ENCODE assay signal across 2 cellular contexts in the genomic region with DNA sequence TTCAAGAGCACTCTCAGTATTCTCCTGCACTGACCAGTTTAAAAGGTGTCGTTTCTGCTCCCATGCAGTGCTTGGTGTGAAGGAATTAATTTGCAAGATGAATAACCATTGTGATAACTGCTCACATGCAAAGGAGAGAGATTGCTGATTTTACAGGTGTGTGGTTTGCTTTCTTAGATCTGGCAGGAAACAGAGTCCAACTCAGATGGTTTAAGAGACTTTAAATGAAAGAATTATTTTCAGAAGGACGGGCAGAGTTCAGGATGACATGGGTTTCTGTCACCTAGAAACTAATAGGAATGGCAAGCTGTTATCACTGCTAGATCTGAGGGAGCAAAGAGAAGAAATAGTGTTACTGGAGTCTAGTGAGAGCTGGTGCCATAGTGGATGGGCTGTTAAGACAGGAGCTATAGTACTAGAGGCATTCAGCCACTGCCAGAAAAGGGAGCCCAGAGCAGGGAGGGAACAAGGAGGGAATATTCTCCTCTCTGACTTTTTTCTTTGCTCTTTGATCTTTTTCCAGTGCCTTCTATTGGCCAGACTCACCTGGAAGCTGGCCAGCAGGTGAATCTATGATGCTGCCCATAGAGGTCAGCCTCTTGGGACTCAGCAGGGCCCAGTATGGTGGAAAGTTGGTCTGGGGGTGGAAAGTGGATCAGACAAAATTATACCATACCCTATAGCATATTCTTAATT.
TF ChIP-seq lines count a peak whose summit lies in the region.

No MANE protein-coding gene starts in this region.

TF ChIP-seq in GM23338, 12 proteins besides CTCF, POLR2A, EP300 and RAD21 (continues in another document):
- TF ChIP-seq, protein P1, sequence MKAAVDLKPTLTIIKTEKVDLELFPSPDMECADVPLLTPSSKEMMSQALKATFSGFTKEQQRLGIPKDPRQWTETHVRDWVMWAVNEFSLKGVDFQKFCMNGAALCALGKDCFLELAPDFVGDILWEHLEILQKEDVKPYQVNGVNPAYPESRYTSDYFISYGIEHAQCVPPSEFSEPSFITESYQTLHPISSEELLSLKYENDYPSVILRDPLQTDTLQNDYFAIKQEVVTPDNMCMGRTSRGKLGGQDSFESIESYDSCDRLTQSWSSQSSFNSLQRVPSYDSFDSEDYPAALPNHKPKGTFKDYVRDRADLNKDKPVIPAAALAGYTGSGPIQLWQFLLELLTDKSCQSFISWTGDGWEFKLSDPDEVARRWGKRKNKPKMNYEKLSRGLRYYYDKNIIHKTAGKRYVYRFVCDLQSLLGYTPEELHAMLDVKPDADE (IDR thresholded peaks at IDR 0.05) = no peak
- no peak for TF ChIP-seq CREB1 (CRISPR knock-in tag; IDR thresholded peaks at IDR 0.05; ENCODE audit: low read depth)
- TF ChIP-seq POLR2AphosphoS5 (IDR thresholded peaks at IDR 0.05; ENCODE audit: low read depth) = no peak
- TF ChIP-seq, protein P2, sequence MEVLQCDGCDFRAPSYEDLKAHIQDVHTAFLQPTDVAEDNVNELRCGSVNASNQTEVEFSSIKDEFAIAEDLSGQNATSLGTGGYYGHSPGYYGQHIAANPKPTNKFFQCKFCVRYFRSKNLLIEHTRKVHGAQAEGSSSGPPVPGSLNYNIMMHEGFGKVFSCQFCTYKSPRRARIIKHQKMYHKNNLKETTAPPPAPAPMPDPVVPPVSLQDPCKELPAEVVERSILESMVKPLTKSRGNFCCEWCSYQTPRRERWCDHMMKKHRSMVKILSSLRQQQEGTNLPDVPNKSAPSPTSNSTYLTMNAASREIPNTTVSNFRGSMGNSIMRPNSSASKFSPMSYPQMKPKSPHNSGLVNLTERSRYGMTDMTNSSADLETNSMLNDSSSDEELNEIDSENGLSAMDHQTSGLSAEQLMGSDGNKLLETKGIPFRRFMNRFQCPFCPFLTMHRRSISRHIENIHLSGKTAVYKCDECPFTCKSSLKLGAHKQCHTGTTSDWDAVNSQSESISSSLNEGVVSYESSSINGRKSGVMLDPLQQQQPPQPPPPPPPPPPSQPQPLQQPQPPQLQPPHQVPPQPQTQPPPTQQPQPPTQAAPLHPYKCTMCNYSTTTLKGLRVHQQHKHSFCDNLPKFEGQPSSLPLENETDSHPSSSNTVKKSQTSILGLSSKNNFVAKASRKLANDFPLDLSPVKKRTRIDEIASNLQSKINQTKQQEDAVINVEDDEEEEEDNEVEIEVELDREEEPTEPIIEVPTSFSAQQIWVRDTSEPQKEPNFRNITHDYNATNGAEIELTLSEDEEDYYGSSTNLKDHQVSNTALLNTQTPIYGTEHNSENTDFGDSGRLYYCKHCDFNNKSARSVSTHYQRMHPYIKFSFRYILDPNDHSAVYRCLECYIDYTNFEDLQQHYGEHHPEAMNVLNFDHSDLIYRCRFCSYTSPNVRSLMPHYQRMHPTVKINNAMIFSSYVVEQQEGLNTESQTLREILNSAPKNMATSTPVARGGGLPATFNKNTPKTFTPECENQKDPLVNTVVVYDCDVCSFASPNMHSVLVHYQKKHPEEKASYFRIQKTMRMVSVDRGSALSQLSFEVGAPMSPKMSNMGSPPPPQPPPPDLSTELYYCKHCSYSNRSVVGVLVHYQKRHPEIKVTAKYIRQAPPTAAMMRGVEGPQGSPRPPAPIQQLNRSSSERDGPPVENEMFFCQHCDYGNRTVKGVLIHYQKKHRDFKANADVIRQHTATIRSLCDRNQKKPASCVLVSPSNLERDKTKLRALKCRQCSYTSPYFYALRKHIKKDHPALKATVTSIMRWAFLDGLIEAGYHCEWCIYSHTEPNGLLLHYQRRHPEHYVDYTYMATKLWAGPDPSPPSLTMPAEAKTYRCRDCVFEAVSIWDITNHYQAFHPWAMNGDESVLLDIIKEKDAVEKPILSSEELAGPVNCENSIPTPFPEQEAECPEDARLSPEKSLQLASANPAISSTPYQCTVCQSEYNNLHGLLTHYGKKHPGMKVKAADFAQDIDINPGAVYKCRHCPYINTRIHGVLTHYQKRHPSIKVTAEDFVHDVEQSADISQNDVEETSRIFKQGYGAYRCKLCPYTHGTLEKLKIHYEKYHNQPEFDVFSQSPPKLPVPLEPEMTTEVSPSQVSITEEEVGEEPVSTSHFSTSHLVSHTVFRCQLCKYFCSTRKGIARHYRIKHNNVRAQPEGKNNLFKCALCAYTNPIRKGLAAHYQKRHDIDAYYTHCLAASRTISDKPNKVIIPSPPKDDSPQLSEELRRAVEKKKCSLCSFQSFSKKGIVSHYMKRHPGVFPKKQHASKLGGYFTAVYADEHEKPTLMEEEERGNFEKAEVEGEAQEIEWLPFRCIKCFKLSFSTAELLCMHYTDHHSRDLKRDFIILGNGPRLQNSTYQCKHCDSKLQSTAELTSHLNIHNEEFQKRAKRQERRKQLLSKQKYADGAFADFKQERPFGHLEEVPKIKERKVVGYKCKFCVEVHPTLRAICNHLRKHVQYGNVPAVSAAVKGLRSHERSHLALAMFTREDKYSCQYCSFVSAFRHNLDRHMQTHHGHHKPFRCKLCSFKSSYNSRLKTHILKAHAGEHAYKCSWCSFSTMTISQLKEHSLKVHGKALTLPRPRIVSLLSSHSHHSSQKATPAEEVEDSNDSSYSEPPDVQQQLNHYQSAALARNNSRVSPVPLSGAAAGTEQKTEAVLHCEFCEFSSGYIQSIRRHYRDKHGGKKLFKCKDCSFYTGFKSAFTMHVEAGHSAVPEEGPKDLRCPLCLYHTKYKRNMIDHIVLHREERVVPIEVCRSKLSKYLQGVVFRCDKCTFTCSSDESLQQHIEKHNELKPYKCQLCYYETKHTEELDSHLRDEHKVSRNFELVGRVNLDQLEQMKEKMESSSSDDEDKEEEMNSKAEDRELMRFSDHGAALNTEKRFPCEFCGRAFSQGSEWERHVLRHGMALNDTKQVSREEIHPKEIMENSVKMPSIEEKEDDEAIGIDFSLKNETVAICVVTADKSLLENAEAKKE (CRISPR knock-in tag; IDR thresholded peaks at IDR 0.05) = no peak
- TF ChIP-seq STAT1 (IDR thresholded peaks at IDR 0.05; ENCODE audit: unreplicated experiment) = no peak
- TF ChIP-seq, protein P3, sequence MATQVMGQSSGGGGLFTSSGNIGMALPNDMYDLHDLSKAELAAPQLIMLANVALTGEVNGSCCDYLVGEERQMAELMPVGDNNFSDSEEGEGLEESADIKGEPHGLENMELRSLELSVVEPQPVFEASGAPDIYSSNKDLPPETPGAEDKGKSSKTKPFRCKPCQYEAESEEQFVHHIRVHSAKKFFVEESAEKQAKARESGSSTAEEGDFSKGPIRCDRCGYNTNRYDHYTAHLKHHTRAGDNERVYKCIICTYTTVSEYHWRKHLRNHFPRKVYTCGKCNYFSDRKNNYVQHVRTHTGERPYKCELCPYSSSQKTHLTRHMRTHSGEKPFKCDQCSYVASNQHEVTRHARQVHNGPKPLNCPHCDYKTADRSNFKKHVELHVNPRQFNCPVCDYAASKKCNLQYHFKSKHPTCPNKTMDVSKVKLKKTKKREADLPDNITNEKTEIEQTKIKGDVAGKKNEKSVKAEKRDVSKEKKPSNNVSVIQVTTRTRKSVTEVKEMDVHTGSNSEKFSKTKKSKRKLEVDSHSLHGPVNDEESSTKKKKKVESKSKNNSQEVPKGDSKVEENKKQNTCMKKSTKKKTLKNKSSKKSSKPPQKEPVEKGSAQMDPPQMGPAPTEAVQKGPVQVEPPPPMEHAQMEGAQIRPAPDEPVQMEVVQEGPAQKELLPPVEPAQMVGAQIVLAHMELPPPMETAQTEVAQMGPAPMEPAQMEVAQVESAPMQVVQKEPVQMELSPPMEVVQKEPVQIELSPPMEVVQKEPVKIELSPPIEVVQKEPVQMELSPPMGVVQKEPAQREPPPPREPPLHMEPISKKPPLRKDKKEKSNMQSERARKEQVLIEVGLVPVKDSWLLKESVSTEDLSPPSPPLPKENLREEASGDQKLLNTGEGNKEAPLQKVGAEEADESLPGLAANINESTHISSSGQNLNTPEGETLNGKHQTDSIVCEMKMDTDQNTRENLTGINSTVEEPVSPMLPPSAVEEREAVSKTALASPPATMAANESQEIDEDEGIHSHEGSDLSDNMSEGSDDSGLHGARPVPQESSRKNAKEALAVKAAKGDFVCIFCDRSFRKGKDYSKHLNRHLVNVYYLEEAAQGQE (IDR thresholded peaks at IDR 0.05; ENCODE audit: unreplicated experiment) = no peak
- no peak for TF ChIP-seq ZNF331 (CRISPR knock-in tag; IDR thresholded peaks at IDR 0.05; ENCODE audit: low read depth)
- TF ChIP-seq ZNF114 (CRISPR knock-in tag; IDR thresholded peaks at IDR 0.05) = no peak

TF ChIP-seq in HEK293T, 16 proteins besides CTCF, POLR2A, EP300 and RAD21:
- TF ChIP-seq FOXK2 (IDR thresholded peaks at IDR 0.05) (no peak), FOXA1 (IDR thresholded peaks at IDR 0.05) (no peak), SUZ12 (IDR thresholded peaks at IDR 0.05) (no peak), HDGF (IDR thresholded peaks at IDR 0.05; ENCODE audit: borderline replicate concordance) (no peak), FOXM1 (IDR thresholded peaks at IDR 0.05; ENCODE audit: borderline replicate concordance) (no peak), NFRKB (IDR thresholded peaks at IDR 0.05) (no peak), CTBP1 (IDR thresholded peaks at IDR 0.05; ENCODE audit: borderline replicate concordance) (no peak), ARNT (IDR thresholded peaks at IDR 0.05) (no peak), BHLHE40 (IDR thresholded peaks at IDR 0.05; ENCODE audit: borderline replicate concordance) (no peak), SP1 (IDR thresholded peaks at IDR 0.05) (no peak), L3MBTL2 (conservative IDR thresholded peaks at IDR 0.05) (no peak), TARDBP (IDR thresholded peaks at IDR 0.05) (no peak), LEF1 (IDR thresholded peaks at IDR 0.05; ENCODE audit: borderline replicate concordance) (no peak), ZNF384 (IDR thresholded peaks at IDR 0.05) (no peak), ELF4 (IDR thresholded peaks at IDR 0.05) (no peak)
- TF ChIP-seq, protein P4, sequence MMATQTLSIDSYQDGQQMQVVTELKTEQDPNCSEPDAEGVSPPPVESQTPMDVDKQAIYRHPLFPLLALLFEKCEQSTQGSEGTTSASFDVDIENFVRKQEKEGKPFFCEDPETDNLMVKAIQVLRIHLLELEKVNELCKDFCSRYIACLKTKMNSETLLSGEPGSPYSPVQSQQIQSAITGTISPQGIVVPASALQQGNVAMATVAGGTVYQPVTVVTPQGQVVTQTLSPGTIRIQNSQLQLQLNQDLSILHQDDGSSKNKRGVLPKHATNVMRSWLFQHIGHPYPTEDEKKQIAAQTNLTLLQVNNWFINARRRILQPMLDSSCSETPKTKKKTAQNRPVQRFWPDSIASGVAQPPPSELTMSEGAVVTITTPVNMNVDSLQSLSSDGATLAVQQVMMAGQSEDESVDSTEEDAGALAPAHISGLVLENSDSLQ (IDR thresholded peaks at IDR 0.05) = no peak
